15 cellular contexts compared by ENCODE assay signal in genomic region chr18:76819411-76820136, GRCh38. TPM values are rescaled to one million over a fixed set of nuclear protein-coding genes. Genes with fewer than 3 reads are reported as not detected.
DNase-seq lines count a peak whose midpoint lies in the region; ATAC-seq, FAIRE-seq and TF ChIP-seq lines count a peak whose summit lies in the region.
"Had no signal": no experiment of that assay in that cellular context is flagged by ENCODE, and none has a peak within 500 bp of the region (broad histone marks: within the 10 kb centered on the region; RNA-seq: fewer than 3 reads in every experiment).

No MANE protein-coding gene starts in this region.

- no peaks in the 10 kb centered on the region for H3K27me3 Mint-ChIP-seq in T-helper 17 cell

- FAIRE-seq in islet of Langerhans (lab: Jason Lieb, UNC) (peak; percentile 17), kidney (lab: Jason Lieb, UNC) (no peak)

- H4K20me1 ChIP-seq in BLaER1: no peaks in the 10 kb centered on the region
- H4K20me1 ChIP-seq in DOHH2 (ENCODE audit: control insufficient read depth, insufficient read depth, low read depth, low read length): no peaks in the 10 kb centered on the region

- no peaks in the 10 kb centered on the region for H3K27me3 ChIP-seq in BLaER1
- no peaks in the 10 kb centered on the region for H3K27me3 ChIP-seq in DOHH2 (ENCODE audit: control insufficient read depth, low read length)
- H3K27me3 ChIP-seq: cardiac muscle cell had no signal

- intact Hi-C loops in kidney (cut with DNase I): no loop called here

- H3K4me1 Mint-ChIP-seq in T-helper 17 cell: peaks cover 35% of the 10 kb centered on the region

- no peaks in the 10 kb centered on the region for H3K9me2 ChIP-seq in DOHH2 (replicated peaks; ENCODE audit: control insufficient read depth, low read length)

- peaks cover 2% of the 10 kb centered on the region for H3K36me3 Mint-ChIP-seq in T-helper 17 cell (ENCODE audit: low read depth)

- H3K9ac ChIP-seq in BLaER1: no peak overlapping the region
- no peak overlapping the region for H3K9ac ChIP-seq in kidney (ENCODE audit: low read length in 2 of 2)

- no peak overlapping the region for H3K4me3 ChIP-seq in BLaER1
- peak overlapping the region; percentile 86 for H3K4me3 ChIP-seq in DOHH2 (ENCODE audit: low read length)
- H3K4me3 ChIP-seq in kidney (ENCODE audit: low read length in 2 of 2): no peak overlapping the region
- H3K4me3 ChIP-seq: cardiac muscle cell had no signal

- H3K4me1 ChIP-seq in BLaER1 (peaks cover 34% of the 10 kb centered on the region), DOHH2 (ENCODE audit: control insufficient read depth, low read length) (peaks cover 25% of the 10 kb centered on the region), kidney (ENCODE audit: control insufficient read depth in 1 of 2, insufficient read depth in 1 of 2, low read depth in 1 of 2, low read length in 2 of 2) (peaks cover 0 to 11% of the 10 kb centered on the region in 2 donors)
- H3K4me1 ChIP-seq: Caco-2 had no signal

- peak overlapping the region; percentile 94; the same call in 1 of the 2 replicates for H3K4me2 ChIP-seq in BLaER1
- H3K4me2 ChIP-seq in DOHH2 (ENCODE audit: low read length): peak overlapping the region; percentile 83

- H3K36me3 ChIP-seq in BLaER1 (peaks cover 31% of the 10 kb centered on the region), DOHH2 (ENCODE audit: control insufficient read depth, low read length) (peaks cover 32% of the 10 kb centered on the region), kidney (ENCODE audit: control insufficient read depth in 1 of 2, insufficient read depth in 2 of 2, low read length in 2 of 2) (peaks cover 0 to 5% of the 10 kb centered on the region in 2 donors)
- H3K36me3 ChIP-seq: cardiac muscle cell had no signal

- H3F3A ChIP-seq in DOHH2 (ENCODE audit: control insufficient read depth, insufficient read depth): 0 out of 2 replicates have a peak, but pooled peaks cover 8% of the 10 kb centered on the region

- peaks cover 73% of the 10 kb centered on the region for H3K79me2 ChIP-seq in DOHH2 (ENCODE audit: control insufficient read depth, low read length)

- no peak for ATAC-seq in T-helper 17 cell
- ATAC-seq in GM18511 (IDR thresholded peaks at IDR 0.05; ENCODE audit: unreplicated experiment): no peak

- H3K9me3 ChIP-seq in BLaER1: no peaks in the 10 kb centered on the region
- no peaks in the 10 kb centered on the region for H3K9me3 ChIP-seq in DOHH2 (ENCODE audit: control insufficient read depth, insufficient read depth, low read length)
- H3K9me3 ChIP-seq in T-helper 17 cell (ENCODE audit: control insufficient read depth, low read length, poor library complexity, severe bottlenecking): no peaks in the 10 kb centered on the region
- H3K9me3 ChIP-seq in kidney (ENCODE audit: control insufficient read depth in 1 of 2, low read length in 2 of 2): no peaks in the 10 kb centered on the region
- H3K9me3 ChIP-seq: Caco-2 had no signal

- DNase-seq in T-helper 17 cell: no peak
- no peak for DNase-seq in SHP77 treated with DMSO at 0.1 percent for 48 hours (lab: John Stamatoyannopoulos, UW)
- DNase-seq in HK-2 (ENCODE audit: unreplicated experiment): no peak
- no peak for DNase-seq in kidney
- DNase-seq: Caco-2; H9; hippocampal formation; NCI-H1436; stimulated activated CD4-positive, alpha-beta T cell treated with anti-CD3 and anti-CD28 coated beads, Interleukin-4, amount 100 ng/mL, for 1 hour; SW 1271 had no signal

- H3K27ac ChIP-seq in BLaER1 (no peak overlapping the region), DOHH2 (ENCODE audit: low read depth, low read length) (peak overlapping the region; percentile 26; the same call in 1 of the 2 replicates), kidney (ENCODE audit: low read depth in 2 of 2, low read length in 2 of 2) (no peak overlapping the region)
- H3K27ac ChIP-seq: cardiac muscle cell had no signal

- peak overlapping the region; percentile 62 for H3K4me3 Mint-ChIP-seq in T-helper 17 cell

- no peak overlapping the region for H3K27ac Mint-ChIP-seq in T-helper 17 cell
- H3K27ac Mint-ChIP-seq: H9 had no signal

- TF ChIP-seq CTCF in DOHH2 (IDR thresholded peaks at IDR 0.05; ENCODE audit: low read depth, low read length, poor library complexity, severe bottlenecking) (no peak), kidney (IDR thresholded peaks at IDR 0.05; ENCODE audit: borderline replicate concordance, extremely low read depth, insufficient read depth) (no peak)

RNA-seq across cellular contexts. Expression of gene ZNF236, which starts 2.8 kb away (rescaled TPM):
- total RNA-seq in T-helper 17 cell (10 to 100 TPM; 29.5 to 29.9 TPM), kidney (18.6 TPM)
- 1.1 TPM for polyA plus RNA-seq in kidney (ENCODE audit: insufficient read depth, low read depth, low replicate concordance)
